Comparison of ENCODE assay signal across 37 cellular contexts in the genomic region with DNA sequence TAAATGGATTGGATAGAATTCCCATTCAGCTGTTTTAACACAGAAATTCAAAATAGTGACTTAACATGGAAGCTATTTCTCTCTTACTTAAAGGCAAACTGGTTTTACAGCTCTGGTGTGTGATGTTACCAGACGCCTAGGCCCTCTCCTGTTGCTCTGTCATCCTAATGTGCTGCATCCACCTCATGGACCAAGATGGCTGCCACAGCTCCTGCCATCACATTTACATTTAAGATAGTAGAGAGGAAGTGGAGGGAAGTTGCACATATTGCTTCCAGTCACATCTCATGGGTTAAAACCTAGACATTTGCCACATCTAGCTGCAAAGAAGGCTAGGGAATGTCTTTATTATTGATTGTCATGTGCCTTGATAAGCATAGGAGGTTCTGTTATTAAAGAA.
"Had no signal": no experiment of that assay in that cellular context is flagged by ENCODE, and none has a peak within 500 bp of the region (broad histone marks: within the 10 kb centered on the region; RNA-seq: fewer than 3 reads in every experiment).

No MANE protein-coding gene starts in this region.

- H3K9me3 Mint-ChIP-seq: activated CD4-positive, alpha-beta T cell treated with anti-CD3 and anti-CD28 coated beads, Interleukin-2, amount 10 ng/mL, durations not matched to agents 7 days and 5 days; activated naive CD4-positive, alpha-beta T cell treated with anti-CD3 and anti-CD28 coated beads, Interleukin-2, amount 50 U/mL, for 24 hours; activated naive CD8-positive, alpha-beta T cell treated with anti-CD3 and anti-CD28 coated beads, Interleukin-2, amount 10 ng/mL, durations not matched to agents 7 days and 5 days; activated T-cell treated with anti-CD3 and anti-CD28 coated beads, Interleukin-2, amount 50 U/mL, for 24 hours; T-helper 1 cell treated with Interleukin-12 subunit alpha and Interleukin-12 subunit beta and Interleukin-4 antibody, amounts not matched to agents 30 μg/mL and 1 μg/mL, for 36 hours had no signal

- H3K4me1 Mint-ChIP-seq: activated CD4-positive, alpha-beta memory T cell treated with anti-CD3 and anti-CD28 coated beads, Interleukin-2, amount 10 ng/mL, durations not matched to agents 7 days and 5 days; activated CD4-positive, alpha-beta T cell treated with anti-CD3 and anti-CD28 coated beads for 36 hours; activated CD4-positive, alpha-beta T cell treated with anti-CD3 and anti-CD28 coated beads, Interleukin-2, amount 10 ng/mL, durations not matched to agents 7 days and 5 days; activated CD8-positive, alpha-beta memory T cell treated with anti-CD3 and anti-CD28 coated beads, Interleukin-2, amount 10 ng/mL, durations not matched to agents 7 days and 5 days; activated naive CD4-positive, alpha-beta T cell treated with anti-CD3 and anti-CD28 coated beads, Interleukin-2, amount 10 ng/mL, durations not matched to agents 7 days and 5 days; activated naive CD4-positive, alpha-beta T cell treated with anti-CD3 and anti-CD28 coated beads, Interleukin-2, amount 50 U/mL, for 24 hours; activated naive CD8-positive, alpha-beta T cell treated with anti-CD3 and anti-CD28 coated beads, Interleukin-2, amount 10 ng/mL, durations not matched to agents 7 days and 5 days; activated naive CD8-positive, alpha-beta T cell treated with anti-CD3 and anti-CD28 coated beads, Interleukin-2, amount 50 U/mL, for 24 hours; central memory CD8-positive, alpha-beta T cell had no signal

- H3K4me1 ChIP-seq: ascending aorta had no signal

- H3K36me3 Mint-ChIP-seq: activated CD8-positive, alpha-beta memory T cell treated with anti-CD3 and anti-CD28 coated beads, Interleukin-2, amount 10 ng/mL, durations not matched to agents 7 days and 5 days; activated naive CD4-positive, alpha-beta T cell treated with anti-CD3 and anti-CD28 coated beads, Interleukin-2, amount 10 ng/mL, durations not matched to agents 7 days and 5 days; activated naive CD4-positive, alpha-beta T cell treated with anti-CD3 and anti-CD28 coated beads, Interleukin-2, amount 50 U/mL, for 24 hours; activated naive CD8-positive, alpha-beta T cell; activated naive CD8-positive, alpha-beta T cell treated with anti-CD3 and anti-CD28 coated beads, Interleukin-2, amount 10 ng/mL, durations not matched to agents 7 days and 5 days; brain had no signal

- H3K27ac ChIP-seq: ascending aorta, cardiac muscle cell, VCaP had no signal

- H3K27me3 Mint-ChIP-seq: activated CD4-positive, alpha-beta memory T cell treated with anti-CD3 and anti-CD28 coated beads, Interleukin-2, amount 10 ng/mL, durations not matched to agents 7 days and 5 days; activated CD4-positive, alpha-beta T cell treated with anti-CD3 and anti-CD28 coated beads for 36 hours; activated CD4-positive, alpha-beta T cell treated with anti-CD3 and anti-CD28 coated beads, Interleukin-2, amount 10 ng/mL, durations not matched to agents 7 days and 5 days; activated CD8-positive, alpha-beta memory T cell treated with anti-CD3 and anti-CD28 coated beads, Interleukin-2, amount 10 ng/mL, durations not matched to agents 7 days and 5 days; activated naive CD4-positive, alpha-beta T cell treated with anti-CD3 and anti-CD28 coated beads, Interleukin-2, amount 10 ng/mL, durations not matched to agents 7 days and 5 days; activated naive CD4-positive, alpha-beta T cell treated with anti-CD3 and anti-CD28 coated beads, Interleukin-2, amount 50 U/mL, for 24 hours; activated naive CD8-positive, alpha-beta T cell; activated naive CD8-positive, alpha-beta T cell treated with anti-CD3 and anti-CD28 coated beads, Interleukin-2, amount 10 ng/mL, durations not matched to agents 7 days and 5 days; activated naive CD8-positive, alpha-beta T cell treated with anti-CD3 and anti-CD28 coated beads, Interleukin-2, amount 50 U/mL, for 24 hours; activated T-cell treated with anti-CD3 and anti-CD28 coated beads, Interleukin-2, amount 50 U/mL, for 24 hours; brain; central memory CD8-positive, alpha-beta T cell had no signal

- H3K27ac Mint-ChIP-seq: activated CD4-positive, alpha-beta memory T cell treated with anti-CD3 and anti-CD28 coated beads, Interleukin-2, amount 10 ng/mL, durations not matched to agents 7 days and 5 days; activated CD4-positive, alpha-beta T cell treated with anti-CD3 and anti-CD28 coated beads for 36 hours; activated CD4-positive, alpha-beta T cell treated with anti-CD3 and anti-CD28 coated beads, Interleukin-2, amount 10 ng/mL, durations not matched to agents 7 days and 5 days; activated CD8-positive, alpha-beta memory T cell treated with anti-CD3 and anti-CD28 coated beads, Interleukin-2, amount 10 ng/mL, durations not matched to agents 7 days and 5 days; activated CD8-positive, alpha-beta T cell treated with anti-CD3 and anti-CD28 coated beads, Interleukin-2, amount 10 ng/mL, durations not matched to agents 7 days and 5 days; activated naive CD4-positive, alpha-beta T cell treated with anti-CD3 and anti-CD28 coated beads, Interleukin-2, amount 10 ng/mL, durations not matched to agents 7 days and 5 days; activated naive CD4-positive, alpha-beta T cell treated with anti-CD3 and anti-CD28 coated beads, Interleukin-2, amount 50 U/mL, for 24 hours; activated naive CD8-positive, alpha-beta T cell; activated naive CD8-positive, alpha-beta T cell treated with anti-CD3 and anti-CD28 coated beads, Interleukin-2, amount 10 ng/mL, durations not matched to agents 7 days and 5 days; activated naive CD8-positive, alpha-beta T cell treated with anti-CD3 and anti-CD28 coated beads, Interleukin-2, amount 50 U/mL, for 24 hours; activated T-cell treated with anti-CD3 and anti-CD28 coated beads, Interleukin-2, amount 50 U/mL, for 24 hours; activated T-helper 2 cell treated with anti-CD3 and anti-CD28 coated beads, Interferon-gamma antibody, Interleukin-2, Interleukin-4, amounts not matched to agents 10 μg/mL and 5 μg/mL and 100 μg/mL, durations not matched to agents 14 hours and 24 hours and 36 hours; brain; T-helper 1 cell treated with Interleukin-12 subunit alpha and Interleukin-12 subunit beta and Interleukin-4 antibody, amounts not matched to agents 30 μg/mL and 1 μg/mL, for 36 hours; T-helper 2 cell treated with Interferon-gamma antibody and Interleukin-4, amounts not matched to agents 5 μg/mL and 100 μg/mL, for 36 hours had no signal

- H3K4me3 ChIP-seq: ascending aorta, cardiac muscle cell had no signal

- H3K27me3 ChIP-seq: ascending aorta, cardiac muscle cell had no signal

- H3K4me3 Mint-ChIP-seq: activated CD4-positive, alpha-beta memory T cell treated with anti-CD3 and anti-CD28 coated beads, Interleukin-2, amount 10 ng/mL, durations not matched to agents 7 days and 5 days; activated CD4-positive, alpha-beta T cell treated with anti-CD3 and anti-CD28 coated beads for 36 hours; activated CD4-positive, alpha-beta T cell treated with anti-CD3 and anti-CD28 coated beads, Interleukin-2, amount 10 ng/mL, durations not matched to agents 7 days and 5 days; activated CD8-positive, alpha-beta memory T cell treated with anti-CD3 and anti-CD28 coated beads, Interleukin-2, amount 10 ng/mL, durations not matched to agents 7 days and 5 days; activated CD8-positive, alpha-beta T cell treated with anti-CD3 and anti-CD28 coated beads, Interleukin-2, amount 10 ng/mL, durations not matched to agents 7 days and 5 days; activated naive CD4-positive, alpha-beta T cell treated with anti-CD3 and anti-CD28 coated beads, Interleukin-2, amount 10 ng/mL, durations not matched to agents 7 days and 5 days; activated naive CD4-positive, alpha-beta T cell treated with anti-CD3 and anti-CD28 coated beads, Interleukin-2, amount 50 U/mL, for 24 hours; activated naive CD8-positive, alpha-beta T cell; activated naive CD8-positive, alpha-beta T cell treated with anti-CD3 and anti-CD28 coated beads, Interleukin-2, amount 10 ng/mL, durations not matched to agents 7 days and 5 days; activated naive CD8-positive, alpha-beta T cell treated with anti-CD3 and anti-CD28 coated beads, Interleukin-2, amount 50 U/mL, for 24 hours; activated T-cell treated with anti-CD3 and anti-CD28 coated beads, Interleukin-2, amount 50 U/mL, for 24 hours; brain; central memory CD8-positive, alpha-beta T cell; T-helper 1 cell treated with Interleukin-12 subunit alpha and Interleukin-12 subunit beta and Interleukin-4 antibody, amounts not matched to agents 30 μg/mL and 1 μg/mL, for 36 hours; T-helper 2 cell treated with Interferon-gamma antibody and Interleukin-4, amounts not matched to agents 5 μg/mL and 100 μg/mL, for 36 hours had no signal

- H3K36me3 ChIP-seq: ascending aorta, cardiac muscle cell had no signal

- DNase-seq: activated CD4-positive, alpha-beta memory T cell treated with anti-CD3 and anti-CD28 coated beads, Interleukin-2, amount 10 ng/mL, durations not matched to agents 7 days and 5 days; activated CD4-positive, alpha-beta T cell treated with anti-CD3 and anti-CD28 coated beads for 1 hour; activated CD4-positive, alpha-beta T cell treated with anti-CD3 and anti-CD28 coated beads for 36 hours; activated CD4-positive, alpha-beta T cell treated with anti-CD3 and anti-CD28 coated beads for 48 hours; activated CD4-positive, alpha-beta T cell treated with anti-CD3 and anti-CD28 coated beads, Interleukin-2, amount 10 ng/mL, durations not matched to agents 7 days and 5 days; activated CD4-positive, alpha-beta T cell treated with anti-CD3 and anti-CD28 coated beads, Interleukin-2, amount 50 U/mL, for 48 hours; activated CD4-positive, CD25-positive, alpha-beta regulatory T cell; activated CD8-positive, alpha-beta memory T cell treated with anti-CD3 and anti-CD28 coated beads for 24 hours; activated CD8-positive, alpha-beta memory T cell treated with anti-CD3 and anti-CD28 coated beads, Interleukin-2, amount 10 ng/mL, durations not matched to agents 7 days and 5 days; activated CD8-positive, alpha-beta memory T cell treated with anti-CD3 and anti-CD28 coated beads, Interleukin-2, amount 50 U/mL, for 48 hours; activated CD8-positive, alpha-beta T cell treated with anti-CD3 and anti-CD28 coated beads, Interleukin-2, amount 10 ng/mL, durations not matched to agents 7 days and 5 days; activated effector memory CD4-positive, alpha-beta T cell treated with Interleukin-2 at 50 U/mL for 16 hours; activated gamma-delta T cell; activated naive CD4-positive, alpha-beta T cell treated with anti-CD3 and anti-CD28 coated beads, Interleukin-2, amount 10 ng/mL, durations not matched to agents 7 days and 5 days; activated naive CD4-positive, alpha-beta T cell treated with Interleukin-2 at 50 U/mL for 16 hours; activated naive CD8-positive, alpha-beta T cell treated with anti-CD3 and anti-CD28 coated beads, Interleukin-2, amount 10 ng/mL, durations not matched to agents 7 days and 5 days; activated naive CD8-positive, alpha-beta T cell treated with anti-CD3 and anti-CD28 coated beads, Interleukin-2, amount 50 U/mL, for 24 hours; activated T-cell treated with anti-CD3 and anti-CD28 coated beads, Interleukin-2, amount 50 U/mL, for 24 hours; activated T-cell treated with anti-CD3 and anti-CD28 coated beads, Interleukin-2, amount 50 U/mL, for 48 hours; amygdala; anterior cingulate cortex; caudate nucleus; cerebellar nuclear complex; T-helper 1 cell; T-helper 2 cell; T-helper 9 cell had no signal

- ATAC-seq: activated CD4-positive, alpha-beta T cell treated with anti-CD3 and anti-CD28 coated beads for 36 hours; activated CD4-positive, CD25-positive, alpha-beta regulatory T cell treated with anti-CD3 and anti-CD28 coated beads, Interleukin-2, amount 50 U/mL, for 24 hours; activated CD8-positive, alpha-beta memory T cell treated with anti-CD3 and anti-CD28 coated beads, Interleukin-2, amount 10 ng/mL, durations not matched to agents 7 days and 5 days; activated CD8-positive, alpha-beta T cell treated with anti-CD3 and anti-CD28 coated beads, Interleukin-2, amount 10 ng/mL, durations not matched to agents 7 days and 5 days; activated naive CD8-positive, alpha-beta T cell treated with anti-CD3 and anti-CD28 coated beads, Interleukin-2, amount 50 U/mL, for 24 hours had no signal
